21 cellular contexts compared by ENCODE assay signal in the genomic region with DNA sequence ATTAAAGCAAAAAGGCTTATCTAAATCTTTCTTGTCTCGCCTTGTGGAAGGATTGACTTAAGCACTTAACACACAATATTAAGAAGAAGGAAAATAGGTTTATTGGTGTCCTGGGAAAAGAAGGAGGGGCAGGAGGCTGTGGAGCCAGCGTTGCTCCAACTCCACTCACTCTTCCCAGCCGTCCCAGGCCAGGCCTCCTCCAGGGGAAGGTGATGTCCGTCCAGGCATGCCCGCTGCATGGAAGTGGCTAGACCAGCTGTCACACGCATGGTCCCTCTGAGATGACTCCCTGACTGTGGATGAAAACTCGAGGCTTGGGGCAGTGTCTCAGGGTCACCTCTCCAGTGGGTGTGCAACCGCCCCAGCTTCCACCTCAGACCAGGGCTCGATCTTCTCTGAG.
DNase-seq lines count a peak whose midpoint lies in the region; ATAC-seq, FAIRE-seq and TF ChIP-seq lines count a peak whose summit lies in the region.
"Had no signal": no experiment of that assay in that cellular context is flagged by ENCODE, and none has a peak within 500 bp of the region (broad histone marks: within the 10 kb centered on the region; RNA-seq: fewer than 3 reads in every experiment).

No MANE protein-coding gene starts in this region.

- H3K9me3 Mint-ChIP-seq in GM23338: peaks cover 24% of the 10 kb centered on the region
- peaks cover 14% of the 10 kb centered on the region for H3K9me3 Mint-ChIP-seq in endodermal cell
- H3K9me3 Mint-ChIP-seq in nephron progenitor cell: peaks cover 16% of the 10 kb centered on the region

- H3F3A ChIP-seq in GM23338 (replicated peaks; ENCODE audit: low read depth): no peaks in the 10 kb centered on the region

- H3K36me3 Mint-ChIP-seq in GM23338 (ENCODE audit: low read depth): peaks cover 11% of the 10 kb centered on the region; the same call in 2 of the 3 replicates
- H3K36me3 Mint-ChIP-seq in endodermal cell (ENCODE audit: low read depth): peaks cover 2% of the 10 kb centered on the region
- H3K36me3 Mint-ChIP-seq in nephron progenitor cell (ENCODE audit: low read depth): peaks cover 4% of the 10 kb centered on the region
- H3K36me3 Mint-ChIP-seq: CD4-positive, alpha-beta memory T cell had no signal

- H3K9me2 ChIP-seq in GM23338 (ENCODE audit: insufficient read depth): no peaks in the 10 kb centered on the region

- H3K4me1 Mint-ChIP-seq in GM23338 (no peaks in the 10 kb centered on the region), endodermal cell (peaks cover 31% of the 10 kb centered on the region), nephron progenitor cell (peaks cover 17% of the 10 kb centered on the region)
- H3K4me1 Mint-ChIP-seq: CD4-positive, alpha-beta memory T cell had no signal

- H3K4me3 ChIP-seq in GM23338: no peak overlapping the region
- peak overlapping the region; percentile 2 for H3K4me3 ChIP-seq in endodermal cell (ENCODE audit: low read length)
- H3K4me3 ChIP-seq: GM12878, GM23248 had no signal

- in situ Hi-C loops in GM13977 (cut with MboI; ENCODE audit: low pct_unique_long_range_greater_than_20kb, low sequenced_read_pairs, unreplicated experiment): no loop called here

- WGBS in endodermal cell (ENCODE audit: insufficient coverage in 1 of 2, insufficient read length in 1 of 2), 2 experiments: 80 to 84% methylated on average over 5 to 8 of the region's 9 CpGs

- H3K27ac Mint-ChIP-seq in GM23338: 0 out of 2 replicates have a peak overlapping the region, but pooled peaks have one; percentile 6
- no peak overlapping the region for H3K27ac Mint-ChIP-seq in endodermal cell
- H3K27ac Mint-ChIP-seq in nephron progenitor cell: peak overlapping the region; percentile 34
- H3K27ac Mint-ChIP-seq: CD4-positive, alpha-beta memory T cell; H9 had no signal

- no peaks in the 10 kb centered on the region for H3K79me2 ChIP-seq in GM23338 (replicated peaks; ENCODE audit: insufficient read depth)

- no peaks in the 10 kb centered on the region for H3K27me3 Mint-ChIP-seq in GM23338 (ENCODE audit: insufficient read depth, low read depth, poor library complexity)
- peaks cover 3% of the 10 kb centered on the region for H3K27me3 Mint-ChIP-seq in endodermal cell (ENCODE audit: insufficient read depth)
- H3K27me3 Mint-ChIP-seq in nephron progenitor cell (ENCODE audit: low read depth, poor library complexity): no peaks in the 10 kb centered on the region

- H2AFZ ChIP-seq in GM23338: 0 out of 2 replicates have a peak overlapping the region, but pooled peaks have one; percentile 9
- H2AFZ ChIP-seq: GM23248 had no signal

- H3K27ac ChIP-seq in GM23338 (ENCODE audit: low read depth) (no peak overlapping the region), endodermal cell (ENCODE audit: low read depth, low read length) (no peak overlapping the region)
- H3K27ac ChIP-seq: GM23248 had no signal

- FAIRE-seq in D721Med (lab: Jason Lieb, UNC): peak; percentile 100
- FAIRE-seq: GM12878, GM18507 had no signal

- no peaks in the 10 kb centered on the region for H4K20me1 ChIP-seq in GM23338 (replicated peaks; ENCODE audit: insufficient read depth)

- DNase-seq in D721Med (ENCODE audit: insufficient read length, low spot score) (peak; percentile 47), GM23338 (ENCODE audit: low spot score) (no peak), endodermal cell (peak; percentile 73), nephron progenitor cell (no peak), DMS53 (lab: John Stamatoyannopoulos, UW) (no peak), GM13977 (ENCODE audit: low spot score) (no peak)
- DNase-seq: C1 segment of cervical spinal cord; Calu3; CD4-positive, alpha-beta memory T cell; COR-L47; DMS153; DMS79; EL; GDM1; GM23248; H9 had no signal

- H3K4me3 Mint-ChIP-seq in GM23338 (no peak overlapping the region), endodermal cell (no peak overlapping the region), nephron progenitor cell (no peak overlapping the region)
- H3K4me3 Mint-ChIP-seq: CD4-positive, alpha-beta memory T cell; H9 had no signal

- H3K4me2 ChIP-seq in GM23338: no peak overlapping the region

- H3K27me3 ChIP-seq in GM23338 (ENCODE audit: insufficient read depth) (no peaks in the 10 kb centered on the region), endodermal cell (ENCODE audit: control insufficient read depth, insufficient read depth, low read length, poor library complexity, severe bottlenecking) (no peaks in the 10 kb centered on the region)

- H3K9ac ChIP-seq in endodermal cell (ENCODE audit: extremely low read depth, low read length, poor library complexity, severe bottlenecking): no peak overlapping the region
- H3K9ac ChIP-seq: GM23248 had no signal

- ATAC-seq in GM23338 (no peak), GM18868 (IDR thresholded peaks at IDR 0.05; ENCODE audit: unreplicated experiment) (no peak), GM19455 (IDR thresholded peaks at IDR 0.05; ENCODE audit: unreplicated experiment) (no peak)
- ATAC-seq: GM12878, HCT116 had no signal

- no peaks in the 10 kb centered on the region for H3K4me1 ChIP-seq in GM23338 (ENCODE audit: insufficient read depth)
- H3K4me1 ChIP-seq in endodermal cell (ENCODE audit: control insufficient read depth, insufficient read depth, low read length): peaks cover 13% of the 10 kb centered on the region

- H3K36me3 ChIP-seq in GM23338 (ENCODE audit: insufficient read depth) (no peaks in the 10 kb centered on the region), endodermal cell (ENCODE audit: control insufficient read depth, insufficient read depth, low read length) (no peaks in the 10 kb centered on the region)

- TF ChIP-seq CTCF in D721Med (IDR thresholded peaks at IDR 0.05; ENCODE audit: insufficient read depth, missing control alignments) (no peak), GM23338 (conservative IDR thresholded peaks at IDR 0.05; ENCODE audit: low read depth in 2 of 2) (no peak), endodermal cell (conservative IDR thresholded peaks at IDR 0.05) (no peak), nephron progenitor cell (IDR thresholded peaks at IDR 0.05) (no peak), GM13977 (IDR thresholded peaks at IDR 0.05; ENCODE audit: extremely low read depth, insufficient read depth, missing control alignments) (no peak)

- no peaks in the 10 kb centered on the region for H3K9me3 ChIP-seq in endodermal cell (ENCODE audit: control insufficient read depth, low read length)

TF ChIP-seq in GM23338, 12 proteins besides CTCF, POLR2A, EP300 and RAD21 (continues in another document):
- TF ChIP-seq, protein P1, sequence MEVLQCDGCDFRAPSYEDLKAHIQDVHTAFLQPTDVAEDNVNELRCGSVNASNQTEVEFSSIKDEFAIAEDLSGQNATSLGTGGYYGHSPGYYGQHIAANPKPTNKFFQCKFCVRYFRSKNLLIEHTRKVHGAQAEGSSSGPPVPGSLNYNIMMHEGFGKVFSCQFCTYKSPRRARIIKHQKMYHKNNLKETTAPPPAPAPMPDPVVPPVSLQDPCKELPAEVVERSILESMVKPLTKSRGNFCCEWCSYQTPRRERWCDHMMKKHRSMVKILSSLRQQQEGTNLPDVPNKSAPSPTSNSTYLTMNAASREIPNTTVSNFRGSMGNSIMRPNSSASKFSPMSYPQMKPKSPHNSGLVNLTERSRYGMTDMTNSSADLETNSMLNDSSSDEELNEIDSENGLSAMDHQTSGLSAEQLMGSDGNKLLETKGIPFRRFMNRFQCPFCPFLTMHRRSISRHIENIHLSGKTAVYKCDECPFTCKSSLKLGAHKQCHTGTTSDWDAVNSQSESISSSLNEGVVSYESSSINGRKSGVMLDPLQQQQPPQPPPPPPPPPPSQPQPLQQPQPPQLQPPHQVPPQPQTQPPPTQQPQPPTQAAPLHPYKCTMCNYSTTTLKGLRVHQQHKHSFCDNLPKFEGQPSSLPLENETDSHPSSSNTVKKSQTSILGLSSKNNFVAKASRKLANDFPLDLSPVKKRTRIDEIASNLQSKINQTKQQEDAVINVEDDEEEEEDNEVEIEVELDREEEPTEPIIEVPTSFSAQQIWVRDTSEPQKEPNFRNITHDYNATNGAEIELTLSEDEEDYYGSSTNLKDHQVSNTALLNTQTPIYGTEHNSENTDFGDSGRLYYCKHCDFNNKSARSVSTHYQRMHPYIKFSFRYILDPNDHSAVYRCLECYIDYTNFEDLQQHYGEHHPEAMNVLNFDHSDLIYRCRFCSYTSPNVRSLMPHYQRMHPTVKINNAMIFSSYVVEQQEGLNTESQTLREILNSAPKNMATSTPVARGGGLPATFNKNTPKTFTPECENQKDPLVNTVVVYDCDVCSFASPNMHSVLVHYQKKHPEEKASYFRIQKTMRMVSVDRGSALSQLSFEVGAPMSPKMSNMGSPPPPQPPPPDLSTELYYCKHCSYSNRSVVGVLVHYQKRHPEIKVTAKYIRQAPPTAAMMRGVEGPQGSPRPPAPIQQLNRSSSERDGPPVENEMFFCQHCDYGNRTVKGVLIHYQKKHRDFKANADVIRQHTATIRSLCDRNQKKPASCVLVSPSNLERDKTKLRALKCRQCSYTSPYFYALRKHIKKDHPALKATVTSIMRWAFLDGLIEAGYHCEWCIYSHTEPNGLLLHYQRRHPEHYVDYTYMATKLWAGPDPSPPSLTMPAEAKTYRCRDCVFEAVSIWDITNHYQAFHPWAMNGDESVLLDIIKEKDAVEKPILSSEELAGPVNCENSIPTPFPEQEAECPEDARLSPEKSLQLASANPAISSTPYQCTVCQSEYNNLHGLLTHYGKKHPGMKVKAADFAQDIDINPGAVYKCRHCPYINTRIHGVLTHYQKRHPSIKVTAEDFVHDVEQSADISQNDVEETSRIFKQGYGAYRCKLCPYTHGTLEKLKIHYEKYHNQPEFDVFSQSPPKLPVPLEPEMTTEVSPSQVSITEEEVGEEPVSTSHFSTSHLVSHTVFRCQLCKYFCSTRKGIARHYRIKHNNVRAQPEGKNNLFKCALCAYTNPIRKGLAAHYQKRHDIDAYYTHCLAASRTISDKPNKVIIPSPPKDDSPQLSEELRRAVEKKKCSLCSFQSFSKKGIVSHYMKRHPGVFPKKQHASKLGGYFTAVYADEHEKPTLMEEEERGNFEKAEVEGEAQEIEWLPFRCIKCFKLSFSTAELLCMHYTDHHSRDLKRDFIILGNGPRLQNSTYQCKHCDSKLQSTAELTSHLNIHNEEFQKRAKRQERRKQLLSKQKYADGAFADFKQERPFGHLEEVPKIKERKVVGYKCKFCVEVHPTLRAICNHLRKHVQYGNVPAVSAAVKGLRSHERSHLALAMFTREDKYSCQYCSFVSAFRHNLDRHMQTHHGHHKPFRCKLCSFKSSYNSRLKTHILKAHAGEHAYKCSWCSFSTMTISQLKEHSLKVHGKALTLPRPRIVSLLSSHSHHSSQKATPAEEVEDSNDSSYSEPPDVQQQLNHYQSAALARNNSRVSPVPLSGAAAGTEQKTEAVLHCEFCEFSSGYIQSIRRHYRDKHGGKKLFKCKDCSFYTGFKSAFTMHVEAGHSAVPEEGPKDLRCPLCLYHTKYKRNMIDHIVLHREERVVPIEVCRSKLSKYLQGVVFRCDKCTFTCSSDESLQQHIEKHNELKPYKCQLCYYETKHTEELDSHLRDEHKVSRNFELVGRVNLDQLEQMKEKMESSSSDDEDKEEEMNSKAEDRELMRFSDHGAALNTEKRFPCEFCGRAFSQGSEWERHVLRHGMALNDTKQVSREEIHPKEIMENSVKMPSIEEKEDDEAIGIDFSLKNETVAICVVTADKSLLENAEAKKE (CRISPR knock-in tag; IDR thresholded peaks at IDR 0.05): no peak
- TF ChIP-seq STAT1 (IDR thresholded peaks at IDR 0.05; ENCODE audit: unreplicated experiment): no peak

Comparison
In these comparisons a context has a peak if more than half of its experiments do, and no peak if none do; other contexts are left out.
1. DNase-seq: peak in D721Med (single experiment) and endodermal cell (single experiment); none in GM23338 (single experiment), nephron progenitor cell (single experiment), DMS53 (single experiment) and GM13977 (single experiment).